Comparison of ENCODE assay signal across 12 cellular contexts in genomic region chr5:157130933-157131332, GRCh38. TPM values are rescaled to one million over a fixed set of nuclear protein-coding genes. Genes with fewer than 3 reads are reported as not detected.
DNase-seq lines count a peak whose midpoint lies in the region; ATAC-seq and TF ChIP-seq lines count a peak whose summit lies in the region.
"Had no signal": no experiment of that assay in that cellular context is flagged by ENCODE, and none has a peak within 500 bp of the region (broad histone marks: within the 10 kb centered on the region; RNA-seq: fewer than 3 reads in every experiment).

No MANE protein-coding gene starts in this region.

- WGBS in transverse colon (ENCODE audit: low coverage in 1 of 2), 2 donors: 73 to 75% methylated on average over 7 of the region's 7 CpGs

- no peak for TF ChIP-seq EP300 in transverse colon (IDR thresholded peaks at IDR 0.05; ENCODE audit: low read depth)

- TF ChIP-seq CTCF in left lung (IDR thresholded peaks at IDR 0.05) (no peak), transverse colon (IDR thresholded peaks at IDR 0.05) (no peak)

- H3K9me3 ChIP-seq in left lung: no peaks in the 10 kb centered on the region
- no peaks in the 10 kb centered on the region for H3K9me3 ChIP-seq in transverse colon

- H3K4me3 ChIP-seq in left lung: no peak overlapping the region
- no peak overlapping the region for H3K4me3 ChIP-seq in transverse colon

- H3K27ac ChIP-seq in left lung: no peak overlapping the region
- no peak overlapping the region for H3K27ac ChIP-seq in transverse colon
- H3K27ac ChIP-seq: 22Rv1 had no signal

- in situ Hi-C loops in transverse colon (cut with MboI; ENCODE audit: low pct_ligation_motif_present in 1 of 4, low pct_unique_long_range_greater_than_20kb in 1 of 4, low sequenced_read_pairs in 3 of 4): loop anchor here in 1 of 4 donors (25.0 kb wide), 1 partner anchor 606 kb away; the partner anchor contains the start of genes LSM11 and THG1L

- H3K4me1 ChIP-seq in left lung (peaks cover 0 to 4% of the 10 kb centered on the region in 2 donors), transverse colon (peaks cover 0 to 7% (median 0%) of the 10 kb centered on the region in 4 donors)

- TF ChIP-seq POLR2A in transverse colon (IDR thresholded peaks at IDR 0.05): no peak

- no peaks in the 10 kb centered on the region for H3K36me3 ChIP-seq in left lung
- H3K36me3 ChIP-seq in transverse colon: no peaks in the 10 kb centered on the region

- DNase-seq in DMS 273 (lab: John Stamatoyannopoulos, UW; ENCODE audit: unreplicated experiment): peak; percentile 5
- no peak for DNase-seq in DMS 273 treated with DMSO at 0.1 percent for 48 hours (lab: John Stamatoyannopoulos, UW)
- peak; percentile 70 for DNase-seq in RPMI8226
- DNase-seq in left lung: no peak
- DNase-seq in NCI-H510A treated with DMSO at 0.1 percent for 48 hours (lab: John Stamatoyannopoulos, UW): no peak
- DNase-seq in transverse colon: no peak
- DNase-seq: activated CD4-positive, alpha-beta T cell treated with anti-CD3 and anti-CD28 coated beads for 1 hour had no signal

- peak; percentile 44 for ATAC-seq in HG02884 (IDR thresholded peaks at IDR 0.05; ENCODE audit: unreplicated experiment)
- ATAC-seq in left lung: peak; percentile 91
- ATAC-seq in GM18519 (IDR thresholded peaks at IDR 0.05; ENCODE audit: low FRiP score, unreplicated experiment): no peak

- no peaks in the 10 kb centered on the region for H3K27me3 ChIP-seq in left lung
- H3K27me3 ChIP-seq in transverse colon: no peaks in the 10 kb centered on the region

- intact Hi-C loops in left lung (cut with DNase I): no loop called here
- intact Hi-C loops in transverse colon (cut with DNase I; ENCODE audit: low total_unique reads): no loop called here

RNA-seq across cellular contexts. Expression of gene MED7, which starts 11.7 kb away (rescaled TPM):
- total RNA-seq in left lung (10 to 100 TPM in 1 of 2 donors, 1 to 10 TPM in 1; 7.3 to 11.8 TPM), transverse colon (10 to 100 TPM in 2 of 4 donors, 1 to 10 TPM in 1, not detected in 1; 10.0 to 12.1 (median 11.0) TPM)

RNA-seq across cellular contexts. Expression of gene HAVCR2, which starts 22.1 kb away (rescaled TPM):
- total RNA-seq in left lung: 10 to 100 TPM; 18.8 to 50.9 TPM
- total RNA-seq in transverse colon: 1 to 10 TPM in 3 of 4 donors, under 1 TPM in 1; 0.20 to 6.7 (median 3.2) TPM
- total RNA-seq: H1 had no signal

RNA-seq across cellular contexts. Expression of gene GARIN3, which starts 35.1 kb away (rescaled TPM):
- not detected for total RNA-seq in left lung
- not detected for total RNA-seq in transverse colon
- total RNA-seq: H1, mesenteric fat pad had no signal

RNA-seq across cellular contexts. Expression of gene ITK, which starts 49.7 kb away (rescaled TPM):
- total RNA-seq in left lung: 1 to 10 TPM; 1.8 to 8.1 TPM
- 10 to 100 TPM in 1 of 4 donors, 1 to 10 TPM in 2, under 1 TPM in 1; 0.40 to 43.4 (median 5.0) TPM for total RNA-seq in transverse colon
- total RNA-seq: H1 had no signal

Comparison
In these comparisons a context has a peak if more than half of its experiments do, and no peak if none do; other contexts are left out.
1. DNase-seq: peak in DMS 273 (single experiment) and RPMI8226 (single experiment); none in DMS 273 treated with DMSO at 0.1 percent for 48 hours (single experiment), left lung (0 of 2), NCI-H510A treated with DMSO at 0.1 percent for 48 hours (single experiment) and transverse colon (single experiment).